In genomic region chr2:240832816-240833497, GRCh38 we compare ENCODE assay signal across 22 cellular contexts. TPM values are rescaled to one million over a fixed set of nuclear protein-coding genes. Genes with fewer than 3 reads are reported as not detected.
DNase-seq lines count a peak whose midpoint lies in the region; ATAC-seq, FAIRE-seq and TF ChIP-seq lines count a peak whose summit lies in the region.
"Had no signal": no experiment of that assay in that cellular context is flagged by ENCODE, and none has a peak within 500 bp of the region (broad histone marks: within the 10 kb centered on the region; RNA-seq: fewer than 3 reads in every experiment).

No MANE protein-coding gene starts in this region.

- H3K9me2 ChIP-seq in GM23338 (ENCODE audit: insufficient read depth), result no peaks in the 10 kb centered on the region

- no peak for TF ChIP-seq EP300 in A549 (IDR thresholded peaks at IDR 0.05)

- H3F3A ChIP-seq in GM23338 (replicated peaks; ENCODE audit: low read depth), result no peaks in the 10 kb centered on the region

- H3K4me3 Mint-ChIP-seq in GM23338, result no peak overlapping the region
- no peak overlapping the region for H3K4me3 Mint-ChIP-seq in immature natural killer cell
- H3K4me3 Mint-ChIP-seq: activated T-helper 1 cell treated with anti-CD3 and anti-CD28 coated beads, Interleukin-12 subunit alpha, Interleukin-12 subunit beta, Interleukin-2, Interleukin-4 antibody, amounts not matched to agents 30 ng/mL and 10 ng/mL and 1 ng/mL, durations not matched to agents 14 hours and 24 hours and 36 hours; CD8-positive, alpha-beta T cell; nephron progenitor cell had no signal

- H3K27ac ChIP-seq in A549 (no peak overlapping the region), GM23338 (ENCODE audit: low read depth) (no peak overlapping the region), pancreas (no peak overlapping the region), esophagus squamous epithelium (no peak overlapping the region)
- H3K27ac ChIP-seq: epithelial cell of prostate, prostate gland, spleen had no signal

- H3K36me3 ChIP-seq in GM23338 (ENCODE audit: insufficient read depth) (no peaks in the 10 kb centered on the region), pancreas (no peaks in the 10 kb centered on the region), esophagus squamous epithelium (no peaks in the 10 kb centered on the region)
- H3K36me3 ChIP-seq: MG63, prostate gland, spleen had no signal

- H3K9me3 ChIP-seq in A549 (no peaks in the 10 kb centered on the region), pancreas (no peaks in the 10 kb centered on the region), esophagus squamous epithelium (no peaks in the 10 kb centered on the region)
- H3K9me3 ChIP-seq: MG63, prostate gland, spleen had no signal

- peaks cover 14% of the 10 kb centered on the region; the same call in 1 of the 3 replicates for H3K4me1 ChIP-seq in A549
- peaks cover 3% of the 10 kb centered on the region; the same call in 1 of the 2 replicates for H3K4me1 ChIP-seq in GM23338 (ENCODE audit: insufficient read depth)
- peaks cover 5 to 7% (median 6%) of the 10 kb centered on the region in 3 donors for H3K4me1 ChIP-seq in pancreas
- peaks cover 5 to 14% (median 7%) of the 10 kb centered on the region in 3 donors for H3K4me1 ChIP-seq in esophagus squamous epithelium

- H3K79me2 ChIP-seq in GM23338 (replicated peaks; ENCODE audit: insufficient read depth), result no peaks in the 10 kb centered on the region

- no peaks in the 10 kb centered on the region for H4K20me1 ChIP-seq in GM23338 (replicated peaks; ENCODE audit: insufficient read depth)

- TF ChIP-seq POLR2A in A549 (IDR thresholded peaks at IDR 0.05; ENCODE audit: low read length), result no peak
- no peak for TF ChIP-seq POLR2A in esophagus squamous epithelium (IDR thresholded peaks at IDR 0.05)

- FAIRE-seq in A549 (lab: Jason Lieb, UNC) (no peak), pancreas (lab: Jason Lieb, UNC) (no peak)
- FAIRE-seq: frontal cortex, H1, kidney had no signal

- ATAC-seq in A549, result peak in 1 of 2 experiments; percentile 12; a peak in 3 of 6 replicates
- no peak for ATAC-seq in GM23338
- peak in 3 of 4 donors; percentile 6 to 18 (median 15) for ATAC-seq in pancreas

- H3K36me3 Mint-ChIP-seq in GM23338 (ENCODE audit: low read depth), result no peaks in the 10 kb centered on the region
- H3K36me3 Mint-ChIP-seq in immature natural killer cell, result no peaks in the 10 kb centered on the region
- H3K36me3 Mint-ChIP-seq: CD8-positive, alpha-beta T cell had no signal

- H3K4me2 ChIP-seq in A549, result peak overlapping the region; percentile 95; the same call in 1 of the 3 replicates
- peak overlapping the region; percentile 55 for H3K4me2 ChIP-seq in GM23338

- H3K4me3 ChIP-seq in A549, result no peak overlapping the region; the same call in 2 of the 3 replicates
- peak overlapping the region; percentile 32; the same call in 1 of the 2 replicates for H3K4me3 ChIP-seq in GM23338
- H3K4me3 ChIP-seq in pancreas, result no peak overlapping the region
- H3K4me3 ChIP-seq in esophagus squamous epithelium, result no peak overlapping the region
- H3K4me3 ChIP-seq: MG63 had no signal

- H3K27me3 ChIP-seq in GM23338 (ENCODE audit: insufficient read depth) (peaks cover 35% of the 10 kb centered on the region), pancreas (peaks cover 0 to 15% (median 2%) of the 10 kb centered on the region in 4 donors), esophagus squamous epithelium (peaks cover 0 to 59% (median 0%) of the 10 kb centered on the region in 4 donors)

- H2AFZ ChIP-seq in GM23338, result no peak overlapping the region

- no peak for DNase-seq in A549 (ENCODE audit: low read depth in 1 of 2, low spot score in 1 of 2)
- DNase-seq in GM23338 (ENCODE audit: low spot score), result no peak
- DNase-seq in immature natural killer cell, result no peak
- DNase-seq in pancreas, result peak in 4 of 6 donors; percentile 37 to 80 (median 58)
- no peak for DNase-seq in activated CD4-positive, alpha-beta T cell treated with anti-CD3 and anti-CD28 coated beads, Interleukin-2, amount 50 U/mL, for 48 hours
- no peak for DNase-seq in stimulated activated CD4-positive, alpha-beta T cell treated with anti-CD3 and anti-CD28 coated beads, Interleukin-1b, Interleukin-23, amount 100 ng/mL, for 48 hours
- no peak for DNase-seq in KG1 (lab: John Stamatoyannopoulos, UW)
- no peak for DNase-seq in esophagus squamous epithelium (lab: John Stamatoyannopoulos, UW)
- DNase-seq: NCI-H510A had no signal

- TF ChIP-seq RAD21 in A549 (conservative IDR thresholded peaks at IDR 0.05 in 1 of 2, IDR thresholded peaks at IDR 0.05 in 1 of 2), result no peak

- WGBS in A549 (ENCODE audit: missing lambda C conversion rate), result 45% methylated on average over 11 of the region's 17 CpGs
- WGBS in pancreas, 2 donors, result 58 to 59% methylated on average over 17 of the region's 17 CpGs
- WGBS in esophagus squamous epithelium, 2 donors, result 40 to 69% methylated on average over 7 to 9 of the region's 17 CpGs

- H3K9me3 Mint-ChIP-seq in GM23338 (no peaks in the 10 kb centered on the region), immature natural killer cell (no peaks in the 10 kb centered on the region)
- H3K9me3 Mint-ChIP-seq: activated T-helper 1 cell treated with anti-CD3 and anti-CD28 coated beads, Interleukin-12 subunit alpha, Interleukin-12 subunit beta, Interleukin-2, Interleukin-4 antibody, amounts not matched to agents 30 ng/mL and 10 ng/mL and 1 ng/mL, durations not matched to agents 14 hours and 24 hours and 36 hours; CD8-positive, alpha-beta T cell; nephron progenitor cell had no signal

- CTCF ChIA-PET in A549 (lab: Yijun Ruan, JAX), result interaction anchor here (0.9 to 1.0 kb wide), 2 partner anchors 14 to 18 kb away, joined by 3 read pairs; no protein-coding TSS in a partner anchor

- H3K27me3 Mint-ChIP-seq in GM23338 (ENCODE audit: insufficient read depth, low read depth, poor library complexity) (peaks cover 15% of the 10 kb centered on the region), immature natural killer cell (ENCODE audit: low read depth in 3 of 3) (peaks cover 8 to 9% (median 8%) of the 10 kb centered on the region in 3 donors)

- POLR2A ChIA-PET in A549 (lab: Yijun Ruan, JAX), result no interaction called here

- H3K4me1 Mint-ChIP-seq in GM23338, result no peaks in the 10 kb centered on the region; the same call in 2 of the 3 replicates
- peaks cover 0 to 4% of the 10 kb centered on the region in 2 donors for H3K4me1 Mint-ChIP-seq in immature natural killer cell
- H3K4me1 Mint-ChIP-seq: nephron progenitor cell had no signal

- H3K27ac Mint-ChIP-seq in GM23338, result no peak overlapping the region
- peak overlapping the region; percentile 34 to 89 (median 71) for H3K27ac Mint-ChIP-seq in immature natural killer cell
- H3K27ac Mint-ChIP-seq: activated T-helper 1 cell treated with anti-CD3 and anti-CD28 coated beads, Interleukin-12 subunit alpha, Interleukin-12 subunit beta, Interleukin-2, Interleukin-4 antibody, amounts not matched to agents 30 ng/mL and 10 ng/mL and 1 ng/mL, durations not matched to agents 14 hours and 24 hours and 36 hours; CD8-positive, alpha-beta T cell; nephron progenitor cell had no signal

- TF ChIP-seq CTCF in A549 (IDR thresholded peaks at IDR 0.05) (no peak), GM23338 (conservative IDR thresholded peaks at IDR 0.05; ENCODE audit: low read depth in 2 of 2) (no peak), pancreas (IDR thresholded peaks at IDR 0.05) (no peak), esophagus squamous epithelium (IDR thresholded peaks at IDR 0.05) (no peak)

- intact Hi-C loops in pancreas (cut with DNase I) (no loop called here), esophagus squamous epithelium (cut with DNase I) (no loop called here)

TF ChIP-seq in A549, 52 proteins besides CTCF, POLR2A, EP300 and RAD21 (continues in another document):
- TF ChIP-seq HEYL (CRISPR knock-in tag; IDR thresholded peaks at IDR 0.05) (no peak), RCOR1 (IDR thresholded peaks at IDR 0.05; ENCODE audit: low read depth, low read length) (no peak)

TF ChIP-seq in GM23338, 12 proteins besides CTCF, POLR2A, EP300 and RAD21 (continues in another document):
- TF ChIP-seq EZH2phosphoT487 (IDR thresholded peaks at IDR 0.05; ENCODE audit: unreplicated experiment) (no peak), NANOG (IDR thresholded peaks at IDR 0.05; ENCODE audit: borderline replicate concordance) (no peak), ZNF114 (CRISPR knock-in tag; IDR thresholded peaks at IDR 0.05) (no peak), STAT1 (IDR thresholded peaks at IDR 0.05; ENCODE audit: unreplicated experiment) (no peak), EZH2 (IDR thresholded peaks at IDR 0.05; ENCODE audit: low read depth, unreplicated experiment) (no peak), CREB1 (CRISPR knock-in tag; IDR thresholded peaks at IDR 0.05; ENCODE audit: low read depth) (no peak), ZNF331 (CRISPR knock-in tag; IDR thresholded peaks at IDR 0.05; ENCODE audit: low read depth) (no peak), JUNB (IDR thresholded peaks at IDR 0.05; ENCODE audit: unreplicated experiment) (no peak)

RNA-seq across cellular contexts. Expression of gene KIF1A, which starts 12.9 kb away (rescaled TPM):
- polyA plus RNA-seq in A549 (2011; rRNA removed), result 0.28 and 0.50 TPM in 2 replicates
- 0.33 and 0.45 TPM in 2 replicates for polyA plus RNA-seq in A549 (2012; cell fraction: cytosol; rRNA removed)
- 1.4 and 1.5 TPM in 2 replicates for polyA plus RNA-seq in A549 (2012; cell fraction: nucleus; rRNA removed)
- polyA plus RNA-seq in A549 (2017; fragmentation: RNase III; extraction: RNeasy Plus Mini Kit Qiagen cat#74134 plus additional on column Dnase treatment), result 0.26 to 0.35 TPM (median 0.28 TPM) in 3 replicates
- polyA minus RNA-seq in A549 (2011; rRNA and poly(A)+ RNA removed), result 1.2 and 1.9 TPM in 2 replicates
- 183 and 214 TPM in 2 replicates for total RNA-seq in GM23338 (2014; rRNA removed; shearing (Covaris generic))
- polyA plus RNA-seq in GM23338 (2016; fragmentation: Nextera tagmentation; extraction: Ambion mirVana), result 158 and 169 TPM in 2 replicates
- polyA plus RNA-seq in immature natural killer cell, result not detected
- 10 to 100 TPM; 46.4 to 76.0 (median 64.6) TPM for total RNA-seq in pancreas
- 10 to 100 TPM; 32.4 to 62.9 TPM for polyA plus RNA-seq in pancreas
- total RNA-seq in esophagus squamous epithelium, result under 1 TPM in 1 of 4 donors, not detected in 3; 0.15 TPM
- total RNA-seq: CD8-positive, alpha-beta T cell; dermis blood vessel endothelial cell had no signal
- polyA plus RNA-seq: AG04450 had no signal

RNA-seq across cellular contexts. Expression of gene AGXT, which starts 35.7 kb away (rescaled TPM):
- polyA plus RNA-seq in A549 (2011; rRNA removed) (not detected in 2 replicates), A549 (2017; fragmentation: RNase III; extraction: RNeasy Plus Mini Kit Qiagen cat#74134 plus additional on column Dnase treatment) (not detected in 3 replicates), GM23338 (2016; fragmentation: Nextera tagmentation; extraction: Ambion mirVana) (not detected in 2 replicates), immature natural killer cell (not detected), pancreas (under 1 TPM; 0.07 to 0.08 TPM)
- not detected in 2 replicates for polyA plus RNA-seq in A549 (2012; cell fraction: cytosol; rRNA removed)
- polyA plus RNA-seq in A549 (2012; cell fraction: nucleus; rRNA removed), result not detected in 2 replicates
- polyA minus RNA-seq in A549 (2011; rRNA and poly(A)+ RNA removed), result not detected in 2 replicates
- not detected in 2 replicates for total RNA-seq in GM23338 (2014; rRNA removed; shearing (Covaris generic))
- total RNA-seq in pancreas (under 1 TPM in 1 of 6 donors, not detected in 5; 0.76 TPM), esophagus squamous epithelium (not detected)
- total RNA-seq: activated T-helper 1 cell treated with anti-CD3 and anti-CD28 coated beads, Interleukin-12 subunit alpha, Interleukin-12 subunit beta, Interleukin-2, Interleukin-4 antibody, amounts not matched to agents 30 ng/mL and 10 ng/mL and 1 ng/mL, durations not matched to agents 14 hours and 24 hours and 36 hours; CD8-positive, alpha-beta T cell; dermis blood vessel endothelial cell; frontal cortex; H1; prostate gland; Right ventricle myocardium inferior had no signal
- polyA plus RNA-seq: AG04450 had no signal

Comparison
In these comparisons a context has a peak if more than half of its experiments do, and no peak if none do; other contexts are left out.
1. DNase-seq: peak in pancreas (4 of 6); none in A549 (0 of 2), GM23338 (single experiment), immature natural killer cell (0 of 3), activated CD4-positive, alpha-beta T cell treated with anti-CD3 and anti-CD28 coated beads, Interleukin-2, amount 50 U/mL, for 48 hours (0 of 2), stimulated activated CD4-positive, alpha-beta T cell treated with anti-CD3 and anti-CD28 coated beads, Interleukin-1b, Interleukin-23, amount 100 ng/mL, for 48 hours (single experiment), KG1 (single experiment) and esophagus squamous epithelium (single experiment).
2. RNA of gene KIF1A, which starts 12.9 kb away (polyA plus RNA-seq): 158 to 169 TPM in GM23338 and 32.4 to 62.9 TPM in pancreas; 0.26 to 1.5 TPM in A549 and not detected in immature natural killer cell; every median in the first group is over 10 times any median in the second.